In the genomic region with DNA sequence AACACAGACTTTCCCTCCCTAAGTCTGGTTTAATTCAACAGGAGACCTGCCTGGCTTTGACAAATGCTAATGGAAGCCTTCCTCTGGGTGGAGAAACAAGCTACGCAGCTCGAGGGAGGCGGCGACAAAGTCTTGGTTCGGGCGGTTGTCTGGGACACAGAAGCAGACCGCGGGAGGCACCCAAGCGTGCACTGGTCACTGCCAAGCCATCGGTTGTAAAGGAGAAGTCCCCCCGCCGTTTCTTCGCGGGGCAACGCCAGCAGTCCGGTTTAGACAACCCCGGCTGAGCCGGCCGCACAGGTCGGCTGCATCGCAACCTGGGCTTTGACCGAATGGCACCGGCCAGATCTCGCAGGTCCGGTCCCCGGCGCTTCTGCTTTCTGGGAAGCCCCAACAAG, we compare ENCODE assay signal across 8 cellular contexts. TPM values are rescaled to one million over a fixed set of nuclear protein-coding genes. Genes with fewer than 3 reads are reported as not detected.
DNase-seq lines count a peak whose midpoint lies in the region; ATAC-seq and TF ChIP-seq lines count a peak whose summit lies in the region.

No MANE protein-coding gene starts in this region.

- TF ChIP-seq CTCF in NB4 (IDR thresholded peaks at IDR 0.05; ENCODE audit: low read depth, low read length): no peak

- POLR2A ChIA-PET in HEK293T (lab: Yijun Ruan, JAX): interaction anchor here (1.1 to 1.4 kb wide), 3 partner anchors 12 to 112 kb away, joined by 3 to 4 read pairs (median 4); partner anchors contain the start of genes ANKS3 and DNAAF8

- 0 to 1% (median 0%) methylated on average over 24 to 27 of the region's 27 CpGs for WGBS in adipose tissue, 3 donors

- no peak for TF ChIP-seq POLR2A in NB4 (IDR thresholded peaks at IDR 0.05; ENCODE audit: extremely low read depth, insufficient read length)

- CTCF ChIA-PET in HEK293T (lab: Yijun Ruan, JAX): no interaction called here

- intact Hi-C loops in left ventricle myocardium superior (cut with micrococcal nuclease) (no loop called here), posterior cingulate gyrus (cut with DNase I) (loop anchor here (2.0 to 10.0 kb wide), 5 partner anchors 44 to 188 kb away; partner anchors contain the start of genes NAGPA, NUDT16L1, ROGDI and SEC14L5)

- peak; percentile 29 for ATAC-seq in left ventricle myocardium superior

- H3K4me3 ChIP-seq in NB4 (ENCODE audit: low read depth, low read length): peak overlapping the region; percentile 70

- H3K27ac ChIP-seq in adipose tissue (ENCODE audit: low read depth, low read length): peak overlapping the region; percentile 22

- DNase-seq in NCI-H2029 (lab: John Stamatoyannopoulos, UW) (peak; percentile 12), NCI-H2029 treated with DMSO at 0.1 percent for 48 hours (lab: John Stamatoyannopoulos, UW) (no peak), HEK293T (ENCODE audit: extremely low spot score) (peak; percentile 47), NB4 (ENCODE audit: low read depth) (peak; percentile 74), left ventricle myocardium superior (peak; percentile 51), posterior cingulate gyrus (peak; percentile 20 to 93 (median 55)), COLO829 (ENCODE audit: low spot score) (no peak)

TF ChIP-seq in HEK293T, 16 proteins besides CTCF, POLR2A, EP300 and RAD21:
- no peak for TF ChIP-seq PKNOX1 (IDR thresholded peaks at IDR 0.05)

RNA-seq across cellular contexts. Expression of gene GLYR1, which starts 0.6 kb away (rescaled TPM):
- 10 to 100 TPM; 20.6 to 45.3 (median 44.4) TPM for polyA plus RNA-seq in adipose tissue
- 102 TPM for total RNA-seq in left ventricle myocardium superior

RNA-seq across cellular contexts. Expression of gene UBN1, which starts 0.8 kb away (rescaled TPM):
- polyA plus RNA-seq in adipose tissue: 10 to 100 TPM in 2 of 3 donors, 1 to 10 TPM in 1; 7.4 to 15.5 (median 15.4) TPM
- total RNA-seq in left ventricle myocardium superior: 50.9 TPM

RNA-seq across cellular contexts. Expression of gene ROGDI, which starts 44.1 kb away (rescaled TPM):
- 10 to 100 TPM; 10.6 to 19.5 (median 15.9) TPM for polyA plus RNA-seq in adipose tissue
- total RNA-seq in left ventricle myocardium superior: 134 TPM

RNA-seq across cellular contexts. Expression of gene SMIM22, which starts 51.3 kb away (rescaled TPM):
- polyA plus RNA-seq in adipose tissue: 100 to 1,000 TPM in 1 of 3 donors, 10 to 100 TPM in 1, 1 to 10 TPM in 1; 3.3 to 174 (median 46.3) TPM
- total RNA-seq in left ventricle myocardium superior: not detected

RNA-seq across cellular contexts. Expression of gene SEPTIN12, which starts 58.4 kb away (rescaled TPM):
- not detected for polyA plus RNA-seq in adipose tissue
- total RNA-seq in left ventricle myocardium superior: not detected

Comparison
In these comparisons a context has a peak if more than half of its experiments do, and no peak if none do; other contexts are left out.
1. DNase-seq: peak in NCI-H2029 (single experiment), HEK293T (single experiment), NB4 (single experiment), left ventricle myocardium superior (single experiment) and posterior cingulate gyrus (10 of 10); none in NCI-H2029 treated with DMSO at 0.1 percent for 48 hours (single experiment) and COLO829 (single experiment).